Comparison of ENCODE assay signal across 13 cellular contexts in genomic region chr1:201718346-201719202, GRCh38.
DNase-seq lines count a peak whose midpoint lies in the region; ATAC-seq, FAIRE-seq and TF ChIP-seq lines count a peak whose summit lies in the region.
"Had no signal": no experiment of that assay in that cellular context is flagged by ENCODE, and none has a peak within 500 bp of the region (broad histone marks: within the 10 kb centered on the region; RNA-seq: fewer than 3 reads in every experiment).

No MANE protein-coding gene starts in this region.

- H3K27me3 ChIP-seq in adipocyte (replicated peaks; ENCODE audit: control insufficient read depth, insufficient read depth, low read length) (no peaks in the 10 kb centered on the region), subcutaneous abdominal adipose tissue (ENCODE audit: control insufficient read depth in 5 of 5, insufficient read depth in 4 of 5, low read length in 5 of 5) (no peaks in the 10 kb centered on the region)

- H3K4me3 ChIP-seq in HEK293 (ENCODE audit: low read depth, low read length) (no peak overlapping the region), adipocyte (ENCODE audit: low read length) (no peak overlapping the region), subcutaneous abdominal adipose tissue (ENCODE audit: low read depth in 1 of 5, low read length in 5 of 5) (no peak overlapping the region)

- H3K36me3 ChIP-seq in HEK293 (ENCODE audit: control insufficient read depth in 2 of 2, insufficient read depth in 1 of 2, low read length in 2 of 2) (peaks cover 0 to 6% of the 10 kb centered on the region in 2 experiments; a peak in 1 of 3 replicates), adipocyte (ENCODE audit: control insufficient read depth, insufficient read depth, low read length, severe bottlenecking) (peaks cover 20% of the 10 kb centered on the region), subcutaneous abdominal adipose tissue (ENCODE audit: control insufficient read depth in 5 of 5, insufficient read depth in 5 of 5, low read length in 5 of 5) (peaks cover 0 to 13% (median 9%) of the 10 kb centered on the region in 5 donors)

- no peak overlapping the region; the same call in 1 of the 2 replicates for H3K27ac ChIP-seq in HEK293 (ENCODE audit: extremely low read depth, low read depth, low read length)
- peak overlapping the region; percentile 99 for H3K27ac ChIP-seq in subcutaneous abdominal adipose tissue (ENCODE audit: low read depth, low read length)

- no peak for FAIRE-seq in frontal cortex (lab: Jason Lieb, UNC)
- FAIRE-seq: bronchial epithelial cell, keratinocyte had no signal

- no peak for TF ChIP-seq CTCF in HEK293 (tag by site-specific recombination; IDR thresholded peaks at IDR 0.05)

- no peak for ATAC-seq in HG03175 (IDR thresholded peaks at IDR 0.05; ENCODE audit: unreplicated experiment)
- ATAC-seq: activated CD4-positive, CD25-positive, alpha-beta regulatory T cell treated with anti-CD3 and anti-CD28 coated beads, Interleukin-2, amount 50 U/mL, for 24 hours; natural killer cell had no signal

- H3K9me3 ChIP-seq in HEK293 (ENCODE audit: control insufficient read depth, insufficient read depth, low read depth, low read length) (no peaks in the 10 kb centered on the region), adipocyte (ENCODE audit: control insufficient read depth, low read length) (no peaks in the 10 kb centered on the region), subcutaneous abdominal adipose tissue (ENCODE audit: control insufficient read depth in 5 of 5, low read length in 5 of 5) (no peaks in the 10 kb centered on the region)

- peaks cover 33% of the 10 kb centered on the region for H3K4me1 ChIP-seq in HEK293 (ENCODE audit: control insufficient read depth, insufficient read depth, low read length)
- H3K4me1 ChIP-seq in adipocyte (ENCODE audit: control insufficient read depth, insufficient read depth, low read length) = peaks cover 79% of the 10 kb centered on the region
- peaks cover 33 to 92% (median 84%) of the 10 kb centered on the region in 5 donors for H3K4me1 ChIP-seq in subcutaneous abdominal adipose tissue (ENCODE audit: control insufficient read depth in 5 of 5, insufficient read depth in 5 of 5, low read length in 5 of 5)

- no peak for DNase-seq in adipocyte (ENCODE audit: low read depth)
- peak; percentile 63 for DNase-seq in iPS-NIHi11 (ENCODE audit: low spot score)
- no peak for DNase-seq in frontal cortex (ENCODE audit: low spot score in 2 of 2)
- DNase-seq in NCI-H2227 (lab: John Stamatoyannopoulos, UW; ENCODE audit: unreplicated experiment) = no peak
- DNase-seq: natural killer cell; NCI-H146; stimulated activated CD4-positive, alpha-beta T cell treated with anti-CD3 and anti-CD28 coated beads, Interleukin-15, amount 100 ng/mL, for 24 hours had no signal

- CTCF ChIA-PET in HEK293 (lab: Yijun Ruan, JAX) = interaction anchor here (0.6 to 20.2 kb wide), 9 partner anchors 9 to 775 kb away, joined by 3 to 593 read pairs (median 4); no protein-coding TSS in a partner anchor

- H3K9ac ChIP-seq in adipocyte (ENCODE audit: low read length) (peak overlapping the region; percentile 79), subcutaneous abdominal adipose tissue (ENCODE audit: low read length in 5 of 5) (no peak overlapping the region)

- POLR2A ChIA-PET in HEK293 (lab: Yijun Ruan, JAX) = no interaction called here

TF ChIP-seq in HEK293, 187 proteins besides CTCF, POLR2A, EP300 and RAD21:
- no peak for TF ChIP-seq ZNF121 (tag by site-specific recombination; IDR thresholded peaks at IDR 0.05)
- no peak for TF ChIP-seq SETDB1 (IDR thresholded peaks at IDR 0.05; ENCODE audit: insufficient read length, low read length)
- TF ChIP-seq ZNF501 (tag by site-specific recombination; IDR thresholded peaks at IDR 0.05) = no peak
- no peak for TF ChIP-seq ZSCAN16 (tag by site-specific recombination; IDR thresholded peaks at IDR 0.05)
- no peak for TF ChIP-seq HIC1 (tag by site-specific recombination; IDR thresholded peaks at IDR 0.05)
- TF ChIP-seq ZNF629 (tag by site-specific recombination; IDR thresholded peaks at IDR 0.05) = peak; percentile 47; the same call in 1 of the 2 replicates
- 0 out of 2 replicates have a peak, but pooled peaks have one; percentile 30 for TF ChIP-seq PRDM10 (tag by site-specific recombination; IDR thresholded peaks at IDR 0.05)
- no peak for TF ChIP-seq ZNF175 (tag by site-specific recombination; IDR thresholded peaks at IDR 0.05)
- peak; percentile 83 for TF ChIP-seq ATF2 (tag by site-specific recombination; IDR thresholded peaks at IDR 0.05; ENCODE audit: low read depth)
- peak; percentile 92 for TF ChIP-seq KLF10 (tag by site-specific recombination; IDR thresholded peaks at IDR 0.05)
- TF ChIP-seq ZNF274 (IDR thresholded peaks at IDR 0.05; ENCODE audit: low read length) = no peak
- TF ChIP-seq ZNF274 (tag by site-specific recombination; IDR thresholded peaks at IDR 0.05; ENCODE audit: borderline replicate concordance) = no peak
- TF ChIP-seq ZNF488 (tag by site-specific recombination; IDR thresholded peaks at IDR 0.05) = no peak
- TF ChIP-seq ZNF366 (tag by site-specific recombination; conservative IDR thresholded peaks at IDR 0.05) = no peak
